Comparison of ENCODE assay signal across 8 cellular contexts in the genomic region with DNA sequence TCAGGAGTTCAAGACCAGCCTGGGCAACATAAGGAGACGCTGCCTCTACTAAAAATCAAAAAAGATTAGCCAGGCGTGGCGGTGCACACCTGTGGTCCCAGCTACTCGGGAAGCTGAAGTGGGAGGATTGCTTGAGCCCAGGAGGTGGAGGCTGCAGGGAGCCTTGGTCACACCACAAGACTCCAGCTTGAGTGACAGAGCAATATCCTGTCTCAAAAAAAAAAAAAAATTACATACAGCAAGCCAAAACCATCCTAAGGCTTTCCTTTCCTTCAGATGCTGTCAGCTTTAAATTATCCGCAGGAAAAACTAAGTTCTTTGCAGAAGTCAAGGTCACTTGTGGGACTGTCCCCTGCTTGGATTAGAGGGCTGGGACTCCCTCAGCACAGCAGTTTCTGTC. TPM values are rescaled to one million over a fixed set of nuclear protein-coding genes. Genes with fewer than 3 reads are reported as not detected.
DNase-seq lines count a peak whose midpoint lies in the region; ATAC-seq and TF ChIP-seq lines count a peak whose summit lies in the region.

No MANE protein-coding gene starts in this region.

- H3K4me3 Mint-ChIP-seq in brain, result peak overlapping the region; percentile 96 to 99 (median 98)

- H3K9me3 ChIP-seq in A673 (ENCODE audit: low read depth, low read length, poor library complexity, severe bottlenecking) (no peaks in the 10 kb centered on the region), HUES64 (ENCODE audit: insufficient read depth, low read depth, low read length) (no peaks in the 10 kb centered on the region), mucosa of rectum (ENCODE audit: control insufficient read depth in 2 of 2, low read length in 2 of 2) (no peaks in the 10 kb centered on the region)

- no TSS peak for BruUV-seq in A673 (replicated peaks; lab: Mats Ljungman, UMichigan)

- H3K4me1 Mint-ChIP-seq in brain, result peaks cover 59% of the 10 kb centered on the region

- no peaks in the 10 kb centered on the region for H3K9me3 Mint-ChIP-seq in brain

- H3K27ac ChIP-seq in A673 (ENCODE audit: low read depth, low read length, poor library complexity, severe bottlenecking) (peak overlapping the region; percentile 86), HUES64 (ENCODE audit: low read depth, low read length) (no peak overlapping the region), mucosa of rectum (ENCODE audit: low read depth in 2 of 2, low read length in 2 of 2) (peak overlapping the region; percentile 93 to 98)

- peak overlapping the region; percentile 87 for H3K9ac ChIP-seq in HUES64 (ENCODE audit: low read depth, low read length)
- H3K9ac ChIP-seq in mucosa of rectum (ENCODE audit: low read depth in 1 of 2, low read length in 2 of 2), result peak overlapping the region; percentile 77 to 79

- peak overlapping the region; percentile 97 to 98 (median 97) for H3K27ac Mint-ChIP-seq in brain

- H3K4me1 ChIP-seq in A673 (ENCODE audit: insufficient read depth, low read length, poor library complexity, severe bottlenecking) (peaks cover 28% of the 10 kb centered on the region), HUES64 (ENCODE audit: insufficient read depth, low read length) (peaks cover 14% of the 10 kb centered on the region), mucosa of rectum (ENCODE audit: control insufficient read depth in 2 of 2, insufficient read depth in 2 of 2, low read length in 2 of 2) (peaks cover 32 to 35% of the 10 kb centered on the region in 2 donors)

- H3K27me3 Mint-ChIP-seq in brain, result peaks cover 7% of the 10 kb centered on the region

- TF ChIP-seq CTCF in A673 (conservative IDR thresholded peaks at IDR 0.05; ENCODE audit: low read depth, low read length), result no peak
- TF ChIP-seq CTCF in brain (conservative IDR thresholded peaks at IDR 0.05), result no peak

- intact Hi-C loops in A673 (cut with micrococcal nuclease; ENCODE audit: unreplicated experiment), result no loop called here

- 88% methylated on average over 5 of the region's 5 CpGs for WGBS in HUES64

- H3K36me3 Mint-ChIP-seq in brain, result peaks cover 19% of the 10 kb centered on the region

- H3K36me3 ChIP-seq in A673 (ENCODE audit: insufficient read depth, low read length, poor library complexity, severe bottlenecking) (peaks cover 9% of the 10 kb centered on the region), HUES64 (ENCODE audit: insufficient read depth, low read length) (peaks cover 25% of the 10 kb centered on the region), mucosa of rectum (ENCODE audit: control insufficient read depth in 2 of 2, insufficient read depth in 2 of 2, low read length in 2 of 2) (peaks cover 6 to 7% of the 10 kb centered on the region in 2 donors)

- H3K27me3 ChIP-seq in A673 (replicated peaks; ENCODE audit: insufficient read depth, low read depth, low read length, poor library complexity) (no peaks in the 10 kb centered on the region), HUES64 (ENCODE audit: insufficient read depth, low read length) (no peaks in the 10 kb centered on the region), mucosa of rectum (ENCODE audit: control insufficient read depth in 2 of 2, insufficient read depth in 2 of 2, low read length in 2 of 2) (no peaks in the 10 kb centered on the region)

- DNase-seq in A673 (ENCODE audit: low spot score) (no peak), Kasumi-1 (lab: John Stamatoyannopoulos, UW) (no peak), putamen (ENCODE audit: low spot score) (no peak)

- peak overlapping the region; percentile 90 for H3K4me3 ChIP-seq in A673 (ENCODE audit: low read depth, low read length, poor library complexity, severe bottlenecking)
- H3K4me3 ChIP-seq in HUES64 (ENCODE audit: low read length), result peak overlapping the region; percentile 97
- H3K4me3 ChIP-seq in mucosa of rectum (ENCODE audit: low read length in 2 of 2), result peak overlapping the region; percentile 85 to 88

- ATAC-seq in HG03442 (IDR thresholded peaks at IDR 0.05; ENCODE audit: unreplicated experiment) (no peak), HG03520 (IDR thresholded peaks at IDR 0.05; ENCODE audit: unreplicated experiment) (no peak)

- CTCF ChIA-PET in A673 (lab: Charles Lee), result interaction anchor here (0.7 kb wide), 1 partner anchor 92 kb away, joined by 3 read pairs; no protein-coding TSS in a partner anchor

- POLR2A ChIA-PET in A673 (lab: Charles Lee; ENCODE audit: low non-redundant PET), result interaction anchor here (0.6 kb wide), 2 partner anchors 99 to 597 kb away, joined by 6 to 11 read pairs; no protein-coding TSS in a partner anchor

RNA-seq across cellular contexts. Expression of gene CS, which starts 1.3 kb away (rescaled TPM):
- total RNA-seq in A673 (2021), result 412 and 448 TPM in 2 replicates
- polyA plus RNA-seq in HUES64 (2013, experiment 1 of 2), result 106 TPM
- 117 TPM for polyA plus RNA-seq in HUES64 (2013, experiment 2 of 2)
- 184 TPM for polyA plus RNA-seq in brain (ENCODE audit: insufficient read depth, low read depth, low replicate concordance)

RNA-seq across cellular contexts. Expression of gene CNPY2, which starts 17.0 kb away (rescaled TPM):
- 162 and 166 TPM in 2 replicates for total RNA-seq in A673 (2021)
- polyA plus RNA-seq in HUES64 (2013, experiment 1 of 2), result 148 TPM
- 142 TPM for polyA plus RNA-seq in HUES64 (2013, experiment 2 of 2)
- 121 TPM for polyA plus RNA-seq in brain (ENCODE audit: insufficient read depth, low read depth, low replicate concordance)

RNA-seq across cellular contexts. Expression of gene COQ10A, which starts 32.1 kb away (rescaled TPM):
- 13.6 and 17.0 TPM in 2 replicates for total RNA-seq in A673 (2021)
- polyA plus RNA-seq in HUES64 (2013, experiment 1 of 2), result 11.8 TPM
- polyA plus RNA-seq in HUES64 (2013, experiment 2 of 2), result 14.3 TPM
- polyA plus RNA-seq in brain (ENCODE audit: insufficient read depth, low read depth, low replicate concordance), result 24.0 TPM

RNA-seq across cellular contexts. Expression of gene PAN2, which starts 35.0 kb away (rescaled TPM):
- 46.3 and 64.9 TPM in 2 replicates for total RNA-seq in A673 (2021)
- 16.7 TPM for polyA plus RNA-seq in HUES64 (2013, experiment 1 of 2)
- polyA plus RNA-seq in HUES64 (2013, experiment 2 of 2), result 20.3 TPM
- 39.6 TPM for polyA plus RNA-seq in brain (ENCODE audit: insufficient read depth, low read depth, low replicate concordance)

RNA-seq across cellular contexts. Expression of gene IL23A, which starts 39.9 kb away (rescaled TPM):
- total RNA-seq in A673 (2021), result not detected in 2 replicates
- 2.3 TPM for polyA plus RNA-seq in HUES64 (2013, experiment 1 of 2)
- polyA plus RNA-seq in HUES64 (2013, experiment 2 of 2), result 2.3 TPM
- polyA plus RNA-seq in brain (ENCODE audit: insufficient read depth, low read depth, low replicate concordance), result not detected
